ENCODE assay signal across 15 cellular contexts in the genomic region with DNA sequence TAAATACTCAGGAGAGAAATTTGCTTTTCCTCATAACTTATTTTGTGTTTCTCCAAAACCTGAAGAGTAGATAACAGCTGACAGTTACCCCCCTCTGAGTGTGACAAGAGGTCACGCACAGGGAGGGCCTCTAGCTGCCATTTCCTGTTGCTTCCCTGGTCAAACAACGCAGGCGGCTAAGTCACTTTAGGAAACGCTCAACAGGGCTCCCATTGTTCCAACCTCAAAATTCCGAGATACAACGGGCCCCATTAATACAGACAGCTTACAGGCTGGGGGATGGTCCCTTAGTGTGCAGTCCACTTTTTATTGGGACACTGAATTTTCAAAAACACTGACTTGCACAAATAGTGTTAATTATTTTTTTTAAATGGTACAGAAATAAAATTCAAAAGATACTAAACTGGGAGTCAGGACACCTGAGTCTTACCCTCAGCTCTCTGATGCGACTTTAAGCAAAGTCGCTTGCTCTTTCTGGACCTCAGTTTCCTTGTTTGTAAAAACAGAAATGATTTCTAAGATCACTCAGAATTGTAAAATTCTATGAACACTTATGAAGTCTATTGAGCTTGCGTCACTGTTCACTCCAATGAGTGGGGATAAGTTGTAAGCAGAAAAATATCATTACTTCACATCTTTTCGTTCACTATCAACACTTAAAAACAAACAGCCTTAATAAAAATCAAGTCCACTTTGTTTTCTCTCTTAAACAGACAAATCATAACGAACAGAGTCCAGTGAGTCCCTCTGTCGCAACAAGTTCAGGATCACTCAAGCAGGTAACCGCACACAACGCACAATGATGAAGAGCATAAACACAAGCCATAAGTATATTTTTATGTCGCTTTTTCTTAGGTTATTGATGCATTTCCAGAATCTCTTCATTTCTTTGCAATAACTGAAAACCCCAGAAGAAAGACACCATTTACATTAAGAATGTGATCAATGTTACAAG. TPM values are rescaled to one million over a fixed set of nuclear protein-coding genes. Genes with fewer than 3 reads are reported as not detected.
DNase-seq lines count a peak whose midpoint lies in the region; ATAC-seq, FAIRE-seq and TF ChIP-seq lines count a peak whose summit lies in the region.
"Had no signal": no experiment of that assay in that cellular context is flagged by ENCODE, and none has a peak within 500 bp of the region (broad histone marks: within the 10 kb centered on the region; RNA-seq: fewer than 3 reads in every experiment).

No MANE protein-coding gene starts in this region.

- no peaks in the 10 kb centered on the region for H3K27me3 ChIP-seq in left ventricle myocardium inferior (ENCODE audit: low read depth)
- H3K27me3 ChIP-seq in HepG2 (ENCODE audit: control insufficient read depth in 1 of 2, insufficient read depth in 2 of 2, low read length in 2 of 2): no peaks in the 10 kb centered on the region

- 2% methylated on average over 15 of the region's 15 CpGs for WGBS in HepG2 (ENCODE audit: low lambda C conversion rate)

- FAIRE-seq in HepG2 (lab: Jason Lieb, UNC) (peak; percentile 39), HTR-8/SVneo (lab: Jason Lieb, UNC) (no peak)

- intact Hi-C loops in left ventricle myocardium inferior (cut with micrococcal nuclease) (no loop called here), cardiac septum (cut with DNase I) (no loop called here), HepG2 (cut with micrococcal nuclease; ENCODE audit: unreplicated experiment) (loop anchor here (2.0 kb wide), 1 partner anchor 15 kb away; no protein-coding TSS in a partner anchor)

- no peak for TF ChIP-seq CTCF in left ventricle myocardium inferior (IDR thresholded peaks at IDR 0.05; ENCODE audit: borderline replicate concordance)
- peak; percentile 26; the same call in 1 of the 2 replicates for TF ChIP-seq CTCF in HepG2 (CRISPR knock-in tag; IDR thresholded peaks at IDR 0.05)
- TF ChIP-seq CTCF in type B pancreatic cell (conservative IDR thresholded peaks at IDR 0.05): no peak
- no peak for TF ChIP-seq CTCF in GM10266 (IDR thresholded peaks at IDR 0.05; ENCODE audit: control insufficient read depth, insufficient read depth, low read depth, missing control alignments)

- no peaks in the 10 kb centered on the region for H3K9me3 Mint-ChIP-seq in type B pancreatic cell
- H3K9me3 Mint-ChIP-seq: naive B cell had no signal

- peak overlapping the region; percentile 73 for H3K4me2 ChIP-seq in HepG2 (ENCODE audit: low read depth, low read length)
- H3K4me2 ChIP-seq: smooth muscle cell had no signal

- H3K4me3 Mint-ChIP-seq in type B pancreatic cell: no peak overlapping the region
- H3K4me3 Mint-ChIP-seq: activated CD8-positive, alpha-beta memory T cell treated with anti-CD3 and anti-CD28 coated beads, Interleukin-2, amount 10 ng/mL, durations not matched to agents 7 days and 5 days; naive B cell had no signal

- no peak overlapping the region for H2AFZ ChIP-seq in HepG2 (ENCODE audit: low read length)

- TSS peak; percentile 83 for BruUV-seq in HepG2 (replicated peaks; lab: Mats Ljungman, UMichigan)

- DNase-seq in left ventricle myocardium inferior (no peak), cardiac septum (ENCODE audit: low spot score) (no peak), dermis blood vessel endothelial cell (peak; percentile 56), HepG2 (ENCODE audit: low spot score) (peak; percentile 97), type B pancreatic cell (ENCODE audit: extremely low spot score, unreplicated experiment) (no peak), GM10266 (ENCODE audit: extremely low spot score) (no peak), HTR-8/SVneo (ENCODE audit: insufficient read length, low spot score) (no peak)
- DNase-seq: activated CD8-positive, alpha-beta memory T cell treated with anti-CD3 and anti-CD28 coated beads, Interleukin-2, amount 10 ng/mL, durations not matched to agents 7 days and 5 days; GOT3; naive B cell; NCI-H2171 treated with DMSO at 0.1 percent for 48 hours; OCI-M1; T-helper 9 cell had no signal

- H3K27me3 Mint-ChIP-seq in type B pancreatic cell: no peaks in the 10 kb centered on the region
- H3K27me3 Mint-ChIP-seq: activated CD8-positive, alpha-beta memory T cell treated with anti-CD3 and anti-CD28 coated beads, Interleukin-2, amount 10 ng/mL, durations not matched to agents 7 days and 5 days; naive B cell had no signal

- H3K27ac ChIP-seq in left ventricle myocardium inferior (replicated peaks) (peak overlapping the region; percentile 54), HepG2 (ENCODE audit: extremely low read length, insufficient read depth, low read length) (peak overlapping the region; percentile 99)

- CTCF ChIA-PET in HepG2 (lab: Yijun Ruan, JAX; ENCODE audit: low intra/inter-chr PET ratio, low total read pairs): no interaction called here

- TF ChIP-seq POLR2A in HepG2 (IDR thresholded peaks at IDR 0.05; ENCODE audit: insufficient read depth in 1 of 2, low read depth in 2 of 2, low read length in 2 of 2): no peak

- H3K4me1 Mint-ChIP-seq in type B pancreatic cell (ENCODE audit: unreplicated experiment): peaks cover 23% of the 10 kb centered on the region

- peaks cover 11% of the 10 kb centered on the region for H3K4me1 ChIP-seq in left ventricle myocardium inferior
- H3K4me1 ChIP-seq in HepG2 (ENCODE audit: insufficient read depth, low read length): peaks cover 91% of the 10 kb centered on the region

- peaks cover 23% of the 10 kb centered on the region for H3K36me3 Mint-ChIP-seq in type B pancreatic cell

- TF ChIP-seq RAD21 in HepG2 (CRISPR knock-in tag; IDR thresholded peaks at IDR 0.05): peak; percentile 23; the same call in 1 of the 2 replicates

- H3K9me3 ChIP-seq in left ventricle myocardium inferior (replicated peaks) (no peaks in the 10 kb centered on the region), HepG2 (ENCODE audit: low read length) (no peaks in the 10 kb centered on the region)

- H3K4me3 ChIP-seq in left ventricle myocardium inferior (no peak overlapping the region), HepG2 (replicated peaks in 1 of 3; ENCODE audit: insufficient read depth in 1 of 3, low read depth in 2 of 3, low read length in 3 of 3) (peak overlapping the region; percentile 7 to 38 (median 36); a peak in 2 of 6 replicates)
- H3K4me3 ChIP-seq: smooth muscle cell had no signal

- TF ChIP-seq EP300 in HepG2 (IDR thresholded peaks at IDR 0.05; ENCODE audit: low read depth in 2 of 2, low read length in 2 of 2) (peak in 1 of 2 experiments; percentile 98; a peak in 3 of 4 replicates), HepG2 (CRISPR knock-in tag; IDR thresholded peaks at IDR 0.05; ENCODE audit: borderline replicate concordance) (peak; percentile 95)

- POLR2A ChIA-PET in HepG2 (lab: Yijun Ruan, JAX): interaction anchor here (0.7 to 9.7 kb wide), 7 partner anchors 10 to 376 kb away, joined by 3 to 130 read pairs (median 4); a partner anchor contains a TSS

- H3K36me3 ChIP-seq in left ventricle myocardium inferior: peaks cover 51% of the 10 kb centered on the region
- 0 out of 5 replicates have a peak, but pooled peaks cover 0 to 9% of the 10 kb centered on the region in 2 experiments for H3K36me3 ChIP-seq in HepG2 (replicated peaks in 1 of 2; ENCODE audit: control insufficient read depth in 1 of 2, insufficient read depth in 2 of 2, low read length in 2 of 2)

- in situ Hi-C loops in HepG2 (cut with HindIII; ENCODE audit: extremely low pct_ligation_motif_present, low pct_unique_long_range_greater_than_20kb): no loop called here

- no peaks in the 10 kb centered on the region for H4K20me1 ChIP-seq in HepG2 (ENCODE audit: insufficient read depth, low read length)

- no peaks in the 10 kb centered on the region for H3K79me2 ChIP-seq in HepG2 (ENCODE audit: insufficient read depth, low read length)

- peak overlapping the region; percentile 78 for H3K9ac ChIP-seq in HepG2 (ENCODE audit: insufficient read depth, low read depth, low read length)

- H3K27ac Mint-ChIP-seq in type B pancreatic cell: peak overlapping the region; percentile 52
- H3K27ac Mint-ChIP-seq: activated CD8-positive, alpha-beta memory T cell treated with anti-CD3 and anti-CD28 coated beads, Interleukin-2, amount 10 ng/mL, durations not matched to agents 7 days and 5 days had no signal

- peak; percentile 97 for ATAC-seq in HepG2
- no peak for ATAC-seq in GM19397 (IDR thresholded peaks at IDR 0.05; ENCODE audit: unreplicated experiment)
- ATAC-seq: activated CD8-positive, alpha-beta memory T cell treated with anti-CD3 and anti-CD28 coated beads, Interleukin-2, amount 10 ng/mL, durations not matched to agents 7 days and 5 days had no signal

RNA-seq across cellular contexts. Expression of a gene that starts 13.5 kb away (rescaled TPM):
- 36.3 TPM for total RNA-seq in left ventricle myocardium inferior
- 29.7 TPM for total RNA-seq in cardiac septum
- 29.1 and 31.0 TPM in 2 replicates for total RNA-seq in dermis blood vessel endothelial cell
- 71.8 and 119 TPM in 2 replicates for total RNA-seq in HepG2 (2016; rRNA removed; fragmentation: Illumina TruSeq; extraction: Trizol)
- 53.5 and 59.6 TPM in 2 replicates for total RNA-seq in HepG2 (2016; cell fraction: cytosol; rRNA removed; fragmentation: Illumina TruSeq; extraction: Trizol; ENCODE audit: low read depth)
- 69.8 and 119 TPM in 2 replicates for total RNA-seq in HepG2 (2016; cell fraction: insoluble cytoplasmic fraction; rRNA removed; fragmentation: Illumina TruSeq; extraction: Trizol)
- total RNA-seq in HepG2 (2016; cell fraction: membrane; rRNA removed; fragmentation: Illumina TruSeq; extraction: Trizol): 70.4 and 80.8 TPM in 2 replicates
- total RNA-seq in HepG2 (2016; cell fraction: nucleus; rRNA removed; fragmentation: Illumina TruSeq; extraction: Trizol): 28.4 and 29.3 TPM in 2 replicates
- 17.2 and 25.2 TPM in 2 replicates for polyA plus RNA-seq in HepG2 (2011; rRNA removed)
- 9.2 and 15.1 TPM in 2 replicates for polyA plus RNA-seq in HepG2 (2011; cell fraction: cytosol; rRNA removed)
- polyA plus RNA-seq in HepG2 (2011; cell fraction: nucleus; rRNA removed): 4.6 and 6.2 TPM in 2 replicates
- polyA plus RNA-seq in HepG2 (2012): 33.4 and 46.4 TPM in 2 replicates
- polyA plus RNA-seq in HepG2 (2016; cell fraction: cytosol; fragmentation: Illumina TruSeq; extraction: Trizol; ENCODE audit: low read depth): 40.3 and 68.0 TPM in 2 replicates
- polyA plus RNA-seq in HepG2 (2016; cell fraction: insoluble cytoplasmic fraction; fragmentation: Illumina TruSeq; extraction: Trizol; ENCODE audit: low read depth): 101 and 109 TPM in 2 replicates
- polyA plus RNA-seq in HepG2 (2016; cell fraction: membrane; fragmentation: Illumina TruSeq; extraction: Trizol; ENCODE audit: low read depth): 50.9 and 64.5 TPM in 2 replicates
- polyA plus RNA-seq in HepG2 (2016; cell fraction: nucleus; fragmentation: Illumina TruSeq; extraction: Trizol; ENCODE audit: insufficient read depth, low read depth): 41.7 and 43.7 TPM in 2 replicates
- polyA minus RNA-seq in HepG2 (2011; rRNA and poly(A)+ RNA removed; ENCODE audit: low replicate concordance): 7.7 and 9.9 TPM in 2 replicates
- 17.2 and 17.4 TPM in 2 replicates for polyA minus RNA-seq in HepG2 (2011; cell fraction: cytosol; rRNA and poly(A)+ RNA removed)
- 12.1 and 14.7 TPM in 2 replicates for polyA minus RNA-seq in HepG2 (2011; cell fraction: nucleus; rRNA and poly(A)+ RNA removed)
- 37.9 and 41.8 TPM in 2 replicates for total RNA-seq in type B pancreatic cell (ENCODE audit: low replicate concordance)

RNA-seq across cellular contexts. Expression of a gene that starts 13.6 kb away (rescaled TPM):
- total RNA-seq in left ventricle myocardium inferior: 22.2 TPM
- 18.5 TPM for total RNA-seq in cardiac septum
- 15.3 and 16.7 TPM in 2 replicates for total RNA-seq in dermis blood vessel endothelial cell
- total RNA-seq in HepG2 (2016; rRNA removed; fragmentation: Illumina TruSeq; extraction: Trizol): 12.2 and 14.5 TPM in 2 replicates
- 6.7 and 7.9 TPM in 2 replicates for total RNA-seq in HepG2 (2016; cell fraction: cytosol; rRNA removed; fragmentation: Illumina TruSeq; extraction: Trizol; ENCODE audit: low read depth)
- total RNA-seq in HepG2 (2016; cell fraction: insoluble cytoplasmic fraction; rRNA removed; fragmentation: Illumina TruSeq; extraction: Trizol): 12.6 and 15.6 TPM in 2 replicates
- total RNA-seq in HepG2 (2016; cell fraction: membrane; rRNA removed; fragmentation: Illumina TruSeq; extraction: Trizol): 7.0 and 8.2 TPM in 2 replicates
- 6.1 and 8.7 TPM in 2 replicates for total RNA-seq in HepG2 (2016; cell fraction: nucleus; rRNA removed; fragmentation: Illumina TruSeq; extraction: Trizol)
- 5.4 and 5.6 TPM in 2 replicates for polyA plus RNA-seq in HepG2 (2011; rRNA removed)
- 3.9 and 4.7 TPM in 2 replicates for polyA plus RNA-seq in HepG2 (2011; cell fraction: cytosol; rRNA removed)
- 2.7 and 2.9 TPM in 2 replicates for polyA plus RNA-seq in HepG2 (2011; cell fraction: nucleus; rRNA removed)
- polyA plus RNA-seq in HepG2 (2012): 5.8 and 11.4 TPM in 2 replicates
- 1.5 and 1.8 TPM in 2 replicates for polyA plus RNA-seq in HepG2 (2016; cell fraction: cytosol; fragmentation: Illumina TruSeq; extraction: Trizol; ENCODE audit: low read depth)
- polyA plus RNA-seq in HepG2 (2016; cell fraction: insoluble cytoplasmic fraction; fragmentation: Illumina TruSeq; extraction: Trizol; ENCODE audit: low read depth): 9.4 and 9.5 TPM in 2 replicates
- 2.7 and 3.0 TPM in 2 replicates for polyA plus RNA-seq in HepG2 (2016; cell fraction: membrane; fragmentation: Illumina TruSeq; extraction: Trizol; ENCODE audit: low read depth)
- 7.0 and 7.5 TPM in 2 replicates for polyA plus RNA-seq in HepG2 (2016; cell fraction: nucleus; fragmentation: Illumina TruSeq; extraction: Trizol; ENCODE audit: insufficient read depth, low read depth)
- 9.3 and 11.0 TPM in 2 replicates for polyA minus RNA-seq in HepG2 (2011; rRNA and poly(A)+ RNA removed; ENCODE audit: low replicate concordance)
- 4.8 and 5.8 TPM in 2 replicates for polyA minus RNA-seq in HepG2 (2011; cell fraction: cytosol; rRNA and poly(A)+ RNA removed)
- polyA minus RNA-seq in HepG2 (2011; cell fraction: nucleus; rRNA and poly(A)+ RNA removed): 10.2 and 12.2 TPM in 2 replicates
- 11.9 and 12.7 TPM in 2 replicates for total RNA-seq in type B pancreatic cell (ENCODE audit: low replicate concordance)

RNA-seq across cellular contexts. Expression of a gene that starts 19.6 kb away (rescaled TPM):
- total RNA-seq in left ventricle myocardium inferior (42.6 TPM), cardiac septum (19.3 TPM), dermis blood vessel endothelial cell (57.5 and 90.9 TPM in 2 replicates), HepG2 (2016; rRNA removed; fragmentation: Illumina TruSeq; extraction: Trizol) (67.0 and 71.7 TPM in 2 replicates), type B pancreatic cell (ENCODE audit: low replicate concordance) (51.8 and 54.1 TPM in 2 replicates)
- total RNA-seq in HepG2 (2016; cell fraction: cytosol; rRNA removed; fragmentation: Illumina TruSeq; extraction: Trizol; ENCODE audit: low read depth): 112 and 131 TPM in 2 replicates
- 54.5 and 70.6 TPM in 2 replicates for total RNA-seq in HepG2 (2016; cell fraction: insoluble cytoplasmic fraction; rRNA removed; fragmentation: Illumina TruSeq; extraction: Trizol)
- total RNA-seq in HepG2 (2016; cell fraction: membrane; rRNA removed; fragmentation: Illumina TruSeq; extraction: Trizol): 130 and 149 TPM in 2 replicates
- total RNA-seq in HepG2 (2016; cell fraction: nucleus; rRNA removed; fragmentation: Illumina TruSeq; extraction: Trizol): 21.2 and 22.7 TPM in 2 replicates
- 83.0 and 83.1 TPM in 2 replicates for polyA plus RNA-seq in HepG2 (2011; rRNA removed)
- 57.2 and 76.8 TPM in 2 replicates for polyA plus RNA-seq in HepG2 (2011; cell fraction: cytosol; rRNA removed)
- 32.2 and 32.4 TPM in 2 replicates for polyA plus RNA-seq in HepG2 (2011; cell fraction: nucleus; rRNA removed)
- 26.8 and 39.9 TPM in 2 replicates for polyA plus RNA-seq in HepG2 (2012)
- polyA plus RNA-seq in HepG2 (2016; cell fraction: cytosol; fragmentation: Illumina TruSeq; extraction: Trizol; ENCODE audit: low read depth): 182 and 242 TPM in 2 replicates
- 74.3 and 84.9 TPM in 2 replicates for polyA plus RNA-seq in HepG2 (2016; cell fraction: insoluble cytoplasmic fraction; fragmentation: Illumina TruSeq; extraction: Trizol; ENCODE audit: low read depth)
- polyA plus RNA-seq in HepG2 (2016; cell fraction: membrane; fragmentation: Illumina TruSeq; extraction: Trizol; ENCODE audit: low read depth): 169 and 203 TPM in 2 replicates
- 49.9 and 56.8 TPM in 2 replicates for polyA plus RNA-seq in HepG2 (2016; cell fraction: nucleus; fragmentation: Illumina TruSeq; extraction: Trizol; ENCODE audit: insufficient read depth, low read depth)
- 5.8 and 84.0 TPM in 2 replicates for polyA minus RNA-seq in HepG2 (2011; rRNA and poly(A)+ RNA removed; ENCODE audit: low replicate concordance)
- 49.7 and 52.8 TPM in 2 replicates for polyA minus RNA-seq in HepG2 (2011; cell fraction: cytosol; rRNA and poly(A)+ RNA removed)
- polyA minus RNA-seq in HepG2 (2011; cell fraction: nucleus; rRNA and poly(A)+ RNA removed): 11.7 and 12.0 TPM in 2 replicates

Comparison
In these comparisons a context has a peak if more than half of its experiments do, and no peak if none do; other contexts are left out.
1. DNase-seq: peak in dermis blood vessel endothelial cell (single experiment) and HepG2 (single experiment); none in left ventricle myocardium inferior (single experiment), cardiac septum (single experiment), type B pancreatic cell (single experiment), GM10266 (single experiment) and HTR-8/SVneo (single experiment).